Comparison of ENCODE assay signal across 8 cellular contexts in the genomic region with DNA sequence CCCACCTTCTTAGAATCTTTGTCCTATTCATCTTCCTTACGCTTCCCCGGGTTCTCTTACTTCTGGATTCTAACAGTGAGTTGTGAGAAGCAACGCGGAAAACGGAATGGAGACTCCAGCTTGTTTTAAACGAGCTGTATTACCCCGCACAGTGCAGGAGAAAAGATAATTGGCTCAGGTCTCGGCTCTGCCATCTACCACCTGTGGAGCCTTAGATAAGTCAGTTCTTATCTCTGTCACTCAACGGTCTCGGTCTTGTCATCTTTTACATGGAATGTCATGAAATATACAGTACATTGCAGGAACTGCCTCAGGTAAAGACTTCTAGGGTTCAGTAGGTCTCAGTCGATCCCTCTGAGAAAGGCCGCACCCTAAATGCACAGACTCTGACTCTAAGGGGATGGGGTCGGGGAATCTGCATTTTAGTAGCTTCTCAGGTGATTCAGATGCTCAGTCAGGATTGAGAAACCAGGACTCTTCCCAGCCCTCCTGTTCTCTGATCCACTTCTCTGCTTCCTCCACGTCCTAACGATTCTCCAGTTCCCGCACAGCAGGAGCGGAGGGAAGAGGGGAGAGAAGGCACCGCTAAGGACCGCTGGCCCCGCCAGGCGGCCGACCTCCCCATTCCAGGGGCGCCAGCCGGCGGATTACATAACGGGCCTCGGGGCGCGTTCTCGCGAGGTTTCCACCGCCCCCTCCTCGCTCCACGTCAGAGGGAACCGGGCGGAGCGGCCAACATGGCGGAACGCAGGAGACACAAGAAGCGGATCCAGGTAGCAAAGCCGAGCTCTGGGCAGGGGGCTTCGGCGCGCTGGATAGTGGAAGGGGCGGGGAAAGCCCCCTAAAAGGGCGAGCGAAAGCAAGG. TPM values are rescaled to one million over a fixed set of nuclear protein-coding genes. Genes with fewer than 3 reads are reported as not detected.
DNase-seq lines count a peak whose midpoint lies in the region; TF ChIP-seq lines count a peak whose summit lies in the region.

A gene with protein sequence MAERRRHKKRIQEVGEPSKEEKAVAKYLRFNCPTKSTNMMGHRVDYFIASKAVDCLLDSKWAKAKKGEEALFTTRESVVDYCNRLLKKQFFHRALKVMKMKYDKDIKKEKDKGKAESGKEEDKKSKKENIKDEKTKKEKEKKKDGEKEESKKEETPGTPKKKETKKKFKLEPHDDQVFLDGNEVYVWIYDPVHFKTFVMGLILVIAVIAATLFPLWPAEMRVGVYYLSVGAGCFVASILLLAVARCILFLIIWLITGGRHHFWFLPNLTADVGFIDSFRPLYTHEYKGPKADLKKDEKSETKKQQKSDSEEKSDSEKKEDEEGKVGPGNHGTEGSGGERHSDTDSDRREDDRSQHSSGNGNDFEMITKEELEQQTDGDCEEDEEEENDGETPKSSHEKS (plus strand): TSS at position 722 of the 865 bp plus-strand sequence. CDS start 16 bp downstream, at position 738.

- H3K4me3 Mint-ChIP-seq in HFFc6, result peak within 1 kb of the TSS; percentile 92
- H3K4me3 Mint-ChIP-seq in activated naive CD4-positive, alpha-beta T cell treated with anti-CD3 and anti-CD28 coated beads, Interleukin-2, amount 10 ng/mL, durations not matched to agents 7 days and 5 days, result peak within 1 kb of the TSS; percentile 96

- H3K27me3 Mint-ChIP-seq in HFFc6 (ENCODE audit: insufficient read depth), result no peaks in the 10 kb centered on the region; the same call in 1 of the 2 replicates
- H3K27me3 Mint-ChIP-seq in activated naive CD4-positive, alpha-beta T cell treated with anti-CD3 and anti-CD28 coated beads, Interleukin-2, amount 10 ng/mL, durations not matched to agents 7 days and 5 days, result no peaks in the 10 kb centered on the region

- peaks cover 19% of the 10 kb centered on the region for H3K36me3 Mint-ChIP-seq in HFFc6 (ENCODE audit: low read depth)
- H3K36me3 Mint-ChIP-seq in activated naive CD4-positive, alpha-beta T cell treated with anti-CD3 and anti-CD28 coated beads, Interleukin-2, amount 10 ng/mL, durations not matched to agents 7 days and 5 days, result peaks cover 14% of the 10 kb centered on the region

- H3K4me3 ChIP-seq in GM08714 (ENCODE audit: low read length), result peak within 1 kb of the TSS; percentile 80

- H3K9me3 Mint-ChIP-seq in HFFc6, result peaks cover 5% of the 10 kb centered on the region
- H3K9me3 Mint-ChIP-seq in activated naive CD4-positive, alpha-beta T cell treated with anti-CD3 and anti-CD28 coated beads, Interleukin-2, amount 10 ng/mL, durations not matched to agents 7 days and 5 days, result peaks cover 4% of the 10 kb centered on the region

- H3K4me1 Mint-ChIP-seq in HFFc6 (ENCODE audit: low read depth), result peaks cover 47% of the 10 kb centered on the region
- peaks cover 42% of the 10 kb centered on the region for H3K4me1 Mint-ChIP-seq in activated naive CD4-positive, alpha-beta T cell treated with anti-CD3 and anti-CD28 coated beads, Interleukin-2, amount 10 ng/mL, durations not matched to agents 7 days and 5 days

- peak within 1 kb of the TSS; percentile 97 for H3K27ac Mint-ChIP-seq in HFFc6
- H3K27ac Mint-ChIP-seq in activated naive CD4-positive, alpha-beta T cell treated with anti-CD3 and anti-CD28 coated beads, Interleukin-2, amount 10 ng/mL, durations not matched to agents 7 days and 5 days, result peak within 1 kb of the TSS; percentile 98

- TF ChIP-seq CTCF in HFFc6 (IDR thresholded peaks at IDR 0.05), result peak; percentile 58

- peak; percentile 86 for DNase-seq in HFFc6
- peak; percentile 97 for DNase-seq in NAMALWA (ENCODE audit: low spot score)
- peak; percentile 96 for DNase-seq in SK-N-DZ (ENCODE audit: low spot score)
- DNase-seq in activated naive CD4-positive, alpha-beta T cell treated with anti-CD3 and anti-CD28 coated beads, Interleukin-2, amount 10 ng/mL, durations not matched to agents 7 days and 5 days, result peak; percentile 96
- peak; percentile 91 for DNase-seq in globus pallidus (ENCODE audit: low spot score)
- peak; percentile 92 for DNase-seq in occipital lobe (lab: John Stamatoyannopoulos, UW)

- CTCF ChIA-PET in activated naive CD4-positive, alpha-beta T cell treated with anti-CD3 and anti-CD28 coated beads, Interleukin-2, amount 10 ng/mL, durations not matched to agents 7 days and 5 days (lab: Charles Lee), result interaction anchor here (0.6 to 3.0 kb wide), 15 partner anchors 12 to 203 kb away, joined by 3 to 9 read pairs (median 3); partner anchors contain the start of genes GPR160, LRRC34, LRRIQ4 and TERC

- peak within 1 kb of the TSS; percentile 75 for H3K27ac ChIP-seq in temporal lobe (ENCODE audit: low read depth, low read length)

RNA-seq across cellular contexts. Expression of the gene that starts here (rescaled TPM):
- 100 to 1,000 TPM; 124 to 153 (median 133) TPM for total RNA-seq in HFFc6 (2021; fragmentation: NEBNext Ultra II Directional; extraction: Animal tissue kit (Norgen Biotek cat#: 25700))
- 19.3 and 21.9 TPM in 2 replicates for polyA plus RNA-seq in SK-N-DZ (2014; cell fraction: cytosol; rRNA removed)
- polyA plus RNA-seq in SK-N-DZ (2014; cell fraction: nucleus; rRNA removed), result 13.6 and 17.7 TPM in 2 replicates
- 106 TPM for total RNA-seq in occipital lobe
- 76.0 TPM for total RNA-seq in temporal lobe

Comparison
In these comparisons a context has a peak if more than half of its experiments do, and no peak if none do; other contexts are left out.
1. Peak in every context shown above with its lines: DNase-seq, H3K4me3 ChIP-seq and H3K27ac ChIP-seq.